16 cellular contexts compared by ENCODE assay signal in the genomic region with DNA sequence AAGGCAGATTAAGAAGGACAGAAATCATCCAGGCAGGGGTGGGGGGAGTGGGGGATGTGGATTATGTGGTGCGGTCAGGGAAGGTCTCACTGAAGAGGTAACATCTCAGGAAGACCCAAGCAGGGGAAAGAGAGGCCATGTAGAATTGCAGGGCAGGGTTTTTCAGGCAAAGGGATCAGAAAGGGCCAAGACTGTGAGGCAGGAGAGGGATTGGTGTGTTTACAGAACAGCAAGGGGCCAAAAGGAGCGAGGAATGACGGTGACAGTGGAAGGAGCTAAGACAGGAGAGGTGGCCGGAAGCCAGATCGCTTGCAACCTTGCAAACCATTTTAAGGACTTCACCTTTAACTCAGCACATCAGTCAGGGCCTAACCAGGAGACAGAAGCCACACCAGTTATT.
DNase-seq lines count a peak whose midpoint lies in the region; ATAC-seq, FAIRE-seq and TF ChIP-seq lines count a peak whose summit lies in the region.
"Had no signal": no experiment of that assay in that cellular context is flagged by ENCODE, and none has a peak within 500 bp of the region (broad histone marks: within the 10 kb centered on the region; RNA-seq: fewer than 3 reads in every experiment).

No MANE protein-coding gene starts in this region.

- POLR2A ChIA-PET in A549 (lab: Yijun Ruan, JAX), result no interaction called here

- H3K9me3 Mint-ChIP-seq in GM23338, result peaks cover 6% of the 10 kb centered on the region

- 94% methylated on average over 5 of the region's 5 CpGs for WGBS in A549 (ENCODE audit: missing lambda C conversion rate)

- H3K79me2 ChIP-seq in fibroblast of lung (ENCODE audit: control insufficient read depth, insufficient read depth, low read length) (no peaks in the 10 kb centered on the region), MM.1S (ENCODE audit: low read length) (no peaks in the 10 kb centered on the region), GM23338 (replicated peaks; ENCODE audit: insufficient read depth) (no peaks in the 10 kb centered on the region)

- H3K4me2 ChIP-seq in A549 (no peak overlapping the region), BLaER1 (no peak overlapping the region), fibroblast of lung (ENCODE audit: extremely low read depth, insufficient read depth, low read length) (no peak overlapping the region), MM.1S (ENCODE audit: low read depth, low read length) (no peak overlapping the region), GM23338 (no peak overlapping the region)

- CTCF ChIA-PET in A549 (lab: Yijun Ruan, JAX), result interaction anchor here (1.1 to 1.2 kb wide), 2 partner anchors 18 to 440 kb away, joined by 3 to 4 read pairs; no protein-coding TSS in a partner anchor

- no peak for FAIRE-seq in A549 (lab: Jason Lieb, UNC)
- FAIRE-seq: H54 had no signal

- TF ChIP-seq POLR2A in A549 (IDR thresholded peaks at IDR 0.05; ENCODE audit: low read length), result no peak

- H4K20me1 ChIP-seq in BLaER1 (no peaks in the 10 kb centered on the region), fibroblast of lung (ENCODE audit: control insufficient read depth, extremely low read depth, insufficient read depth, low read length) (no peaks in the 10 kb centered on the region), MM.1S (ENCODE audit: insufficient read depth, low read length) (no peaks in the 10 kb centered on the region), GM23338 (replicated peaks; ENCODE audit: insufficient read depth) (no peaks in the 10 kb centered on the region)

- ATAC-seq in A549, result no peak
- no peak for ATAC-seq in T-helper 17 cell
- no peak for ATAC-seq in GM23338

- H3K9me2 ChIP-seq in MM.1S (replicated peaks; ENCODE audit: insufficient read depth, low read length) (no peaks in the 10 kb centered on the region), GM23338 (ENCODE audit: insufficient read depth) (0 out of 2 replicates have a peak, but pooled peaks cover 6% of the 10 kb centered on the region)

- H3K27ac Mint-ChIP-seq in T-helper 17 cell (peak overlapping the region; percentile 94), GM23338 (no peak overlapping the region)
- H3K27ac Mint-ChIP-seq: type B pancreatic cell had no signal

- no peak for DNase-seq in A549 (ENCODE audit: low read depth in 1 of 2, low spot score in 1 of 2)
- DNase-seq in T-helper 17 cell, result no peak
- DNase-seq in fibroblast of lung (ENCODE audit: low read depth in 2 of 2), result no peak
- no peak for DNase-seq in SW 1271 (lab: John Stamatoyannopoulos, UW)
- no peak for DNase-seq in A172 (ENCODE audit: low spot score)
- no peak for DNase-seq in MM.1S
- no peak for DNase-seq in GM23338 (ENCODE audit: low spot score)
- DNase-seq: activated CD4-positive, alpha-beta T cell treated with anti-CD3 and anti-CD28 coated beads for 1 hour; effector memory CD4-positive, alpha-beta T cell; KG1; NCI-H510A; sigmoid colon had no signal

- H3K36me3 Mint-ChIP-seq in T-helper 17 cell (ENCODE audit: low read depth) (peaks cover 3% of the 10 kb centered on the region), GM23338 (ENCODE audit: low read depth) (peaks cover 17% of the 10 kb centered on the region)
- H3K36me3 Mint-ChIP-seq: type B pancreatic cell had no signal

- H3K9me3 ChIP-seq in A549 (peaks cover 4% of the 10 kb centered on the region; the same call in 1 of the 3 replicates), BLaER1 (peaks cover 18% of the 10 kb centered on the region), T-helper 17 cell (ENCODE audit: control insufficient read depth, low read length, poor library complexity, severe bottlenecking) (no peaks in the 10 kb centered on the region), fibroblast of lung (ENCODE audit: control insufficient read depth, insufficient read depth, low read depth, low read length) (no peaks in the 10 kb centered on the region), MM.1S (replicated peaks; ENCODE audit: insufficient read depth, low read length) (no peaks in the 10 kb centered on the region)

- no peak overlapping the region for H2AFZ ChIP-seq in fibroblast of lung (ENCODE audit: low read length)
- H2AFZ ChIP-seq in MM.1S (ENCODE audit: low read length), result no peak overlapping the region
- no peak overlapping the region for H2AFZ ChIP-seq in GM23338

- H3K36me3 ChIP-seq in BLaER1 (no peaks in the 10 kb centered on the region), fibroblast of lung (ENCODE audit: control insufficient read depth, insufficient read depth, low read length) (no peaks in the 10 kb centered on the region), MM.1S (replicated peaks; ENCODE audit: insufficient read depth, low read length) (no peaks in the 10 kb centered on the region), GM23338 (ENCODE audit: insufficient read depth) (no peaks in the 10 kb centered on the region)
- H3K36me3 ChIP-seq: sigmoid colon had no signal

- H3K4me1 Mint-ChIP-seq in T-helper 17 cell (peaks cover 24% of the 10 kb centered on the region), GM23338 (peaks cover 15% of the 10 kb centered on the region)

- TF ChIP-seq EP300 in A549 (IDR thresholded peaks at IDR 0.05), result no peak

- H3F3A ChIP-seq in MM.1S (ENCODE audit: insufficient read depth, low read length) (no peaks in the 10 kb centered on the region), GM23338 (replicated peaks; ENCODE audit: low read depth) (no peaks in the 10 kb centered on the region)

- TF ChIP-seq CTCF in A549 (IDR thresholded peaks at IDR 0.05) (no peak), fibroblast of lung (conservative IDR thresholded peaks at IDR 0.05 in 1 of 2, IDR thresholded peaks at IDR 0.05 in 1 of 2; ENCODE audit: low read depth in 1 of 2, low read length in 2 of 2) (no peak), MM.1S (IDR thresholded peaks at IDR 0.05; ENCODE audit: low read length) (no peak), GM23338 (conservative IDR thresholded peaks at IDR 0.05; ENCODE audit: low read depth in 2 of 2) (no peak)

- H3K27me3 ChIP-seq in BLaER1 (no peaks in the 10 kb centered on the region), fibroblast of lung (ENCODE audit: control insufficient read depth, insufficient read depth, low read length) (no peaks in the 10 kb centered on the region), MM.1S (replicated peaks; ENCODE audit: insufficient read depth, low read length) (no peaks in the 10 kb centered on the region), GM23338 (ENCODE audit: insufficient read depth) (no peaks in the 10 kb centered on the region)
- H3K27me3 ChIP-seq: sigmoid colon had no signal

- peaks cover 7% of the 10 kb centered on the region for H3K27me3 Mint-ChIP-seq in T-helper 17 cell
- peaks cover 7% of the 10 kb centered on the region for H3K27me3 Mint-ChIP-seq in GM23338 (ENCODE audit: insufficient read depth, low read depth, poor library complexity)
- H3K27me3 Mint-ChIP-seq: type B pancreatic cell had no signal

- peaks cover 30% of the 10 kb centered on the region for H3K4me1 ChIP-seq in A549
- H3K4me1 ChIP-seq in BLaER1, result peaks cover 19% of the 10 kb centered on the region
- H3K4me1 ChIP-seq in fibroblast of lung (ENCODE audit: control insufficient read depth, extremely low read depth, insufficient read depth, low read length), result peaks cover 23% of the 10 kb centered on the region
- no peaks in the 10 kb centered on the region for H3K4me1 ChIP-seq in MM.1S (ENCODE audit: low read length)
- peaks cover 14% of the 10 kb centered on the region; the same call in 1 of the 2 replicates for H3K4me1 ChIP-seq in GM23338 (ENCODE audit: insufficient read depth)

- H3K4me3 ChIP-seq in A549 (no peak overlapping the region), BLaER1 (no peak overlapping the region), fibroblast of lung (replicated peaks in 1 of 4; ENCODE audit: control extremely low read depth in 1 of 4, insufficient read depth in 1 of 4, low read depth in 3 of 4, low read length in 4 of 4) (no peak overlapping the region), MM.1S (ENCODE audit: low read length) (no peak overlapping the region), GM23338 (no peak overlapping the region)
- H3K4me3 ChIP-seq: sigmoid colon had no signal

- H3K27ac ChIP-seq in A549 (peak overlapping the region; percentile 51 to 61; a peak in 5 of 6 replicates), BLaER1 (0 out of 2 replicates have a peak overlapping the region, but pooled peaks have one; percentile 16), fibroblast of lung (ENCODE audit: insufficient read depth, low read length) (peak overlapping the region; percentile 86), MM.1S (ENCODE audit: low read length) (no peak overlapping the region), GM23338 (ENCODE audit: low read depth) (no peak overlapping the region)
- H3K27ac ChIP-seq: sigmoid colon had no signal

- no peak overlapping the region for H3K9ac ChIP-seq in BLaER1
- H3K9ac ChIP-seq in fibroblast of lung (ENCODE audit: insufficient read depth, low read length), result no peak overlapping the region
- H3K9ac ChIP-seq in MM.1S (ENCODE audit: low read length), result no peak overlapping the region

- TF ChIP-seq RAD21 in A549 (conservative IDR thresholded peaks at IDR 0.05 in 1 of 2, IDR thresholded peaks at IDR 0.05 in 1 of 2), result no peak

- H3K4me3 Mint-ChIP-seq in T-helper 17 cell (no peak overlapping the region), GM23338 (no peak overlapping the region)
- H3K4me3 Mint-ChIP-seq: nephron, type B pancreatic cell had no signal

TF ChIP-seq in A549, 52 proteins besides CTCF, POLR2A, EP300 and RAD21:
- TF ChIP-seq CBX2 (IDR thresholded peaks at IDR 0.05; ENCODE audit: borderline replicate concordance, low read depth), result no peak
- no peak for TF ChIP-seq ZSCAN20 (CRISPR knock-in tag; IDR thresholded peaks at IDR 0.05)
- TF ChIP-seq CHD4 (IDR thresholded peaks at IDR 0.05; ENCODE audit: borderline replicate concordance), result no peak
- TF ChIP-seq ZC3H11A (IDR thresholded peaks at IDR 0.05), result no peak

TF ChIP-seq in GM23338, 12 proteins besides CTCF, POLR2A, EP300 and RAD21 (continues in another document):
- no peak for TF ChIP-seq EZH2 (IDR thresholded peaks at IDR 0.05; ENCODE audit: low read depth, unreplicated experiment)

Comparison
In these comparisons a context has a peak if more than half of its experiments do, and no peak if none do; other contexts are left out.
1. H3K27ac ChIP-seq: peak in A549 (2 of 2), BLaER1 (single experiment) and fibroblast of lung (single experiment); none in MM.1S (single experiment) and GM23338 (single experiment).